8 cellular contexts compared by ENCODE assay signal in genomic region chr2:167771628-167772027, GRCh38.
"Had no signal": no experiment of that assay in that cellular context is flagged by ENCODE, and none has a peak within 500 bp of the region (broad histone marks: within the 10 kb centered on the region; RNA-seq: fewer than 3 reads in every experiment).

No MANE protein-coding gene starts in this region.

- ATAC-seq: GM12878 had no signal

- H3K4me3 ChIP-seq: GM12878 had no signal

- FAIRE-seq: G401.6, GM12878, GM12891, GM12892, GM18507, GM19239 had no signal

- DNase-seq: GDM1, GF-D8 had no signal
